25 cellular contexts compared by ENCODE assay signal in genomic region chr5:115271295-115272060, GRCh38. TPM values are rescaled to one million over a fixed set of nuclear protein-coding genes. Genes with fewer than 3 reads are reported as not detected.
DNase-seq lines count a peak whose midpoint lies in the region; ATAC-seq, FAIRE-seq and TF ChIP-seq lines count a peak whose summit lies in the region.
"Had no signal": no experiment of that assay in that cellular context is flagged by ENCODE, and none has a peak within 500 bp of the region (broad histone marks: within the 10 kb centered on the region; RNA-seq: fewer than 3 reads in every experiment).

No MANE protein-coding gene starts in this region.

- no peak for TF ChIP-seq CTCF in OCI-LY1 (IDR thresholded peaks at IDR 0.05; ENCODE audit: low read length)

- ATAC-seq in GM21619 (IDR thresholded peaks at IDR 0.05; ENCODE audit: unreplicated experiment) (peak; percentile 53), HG03045 (IDR thresholded peaks at IDR 0.05; ENCODE audit: unreplicated experiment) (no peak)
- ATAC-seq in naive thymus-derived CD4-positive, alpha-beta T cell: peak; percentile 29
- ATAC-seq: foreskin keratinocyte; naive thymus-derived CD8-positive, alpha-beta T cell; Panc1 had no signal

- H3F3A ChIP-seq in OCI-LY1 (ENCODE audit: insufficient read depth, low read length): no peaks in the 10 kb centered on the region

- DNase-seq in GM18507 (ENCODE audit: extremely low spot score, insufficient read length, low read depth): no peak
- no peak for DNase-seq in naive thymus-derived CD4-positive, alpha-beta T cell
- no peak for DNase-seq in NCI-H82 treated with DMSO at 0.1 percent for 48 hours (lab: John Stamatoyannopoulos, UW; ENCODE audit: unreplicated experiment)
- no peak for DNase-seq in HK-2 (ENCODE audit: unreplicated experiment)
- DNase-seq: activated CD4-positive, alpha-beta T cell treated with anti-CD3 and anti-CD28 coated beads, Interleukin-2, amount 50 U/mL, for 48 hours; activated naive CD4-positive, alpha-beta T cell; caudate nucleus; foreskin keratinocyte; GM23248; hypothalamus; kidney; mammary epithelial cell; naive thymus-derived CD8-positive, alpha-beta T cell; NCI-H1436; NCI-H2171; NCI-H526 treated with DMSO at 0.1 percent for 48 hours; right lobe of liver; SK-N-SH; stimulated activated naive CD4-positive, alpha-beta T cell treated with Interleukin-2 at 50 U/mL for 16 hours; upper lobe of left lung; WERI-Rb-1 had no signal

- no peaks in the 10 kb centered on the region for H3K27me3 ChIP-seq in OCI-LY1 (ENCODE audit: insufficient read depth, low read length)
- no peaks in the 10 kb centered on the region for H3K27me3 ChIP-seq in naive thymus-derived CD4-positive, alpha-beta T cell (ENCODE audit: control insufficient read depth in 2 of 2, insufficient read depth in 2 of 2, low read length in 2 of 2)
- H3K27me3 ChIP-seq: foreskin keratinocyte, right lobe of liver, upper lobe of left lung had no signal

- H3K4me1 Mint-ChIP-seq in naive thymus-derived CD4-positive, alpha-beta T cell: no peaks in the 10 kb centered on the region

- peaks cover 0 to 24% (median 0%) of the 10 kb centered on the region in 5 donors for H3K27me3 Mint-ChIP-seq in naive thymus-derived CD4-positive, alpha-beta T cell
- H3K27me3 Mint-ChIP-seq: naive thymus-derived CD8-positive, alpha-beta T cell had no signal

- H3K36me3 ChIP-seq in OCI-LY1 (ENCODE audit: insufficient read depth, low read length): no peaks in the 10 kb centered on the region
- H3K36me3 ChIP-seq in naive thymus-derived CD4-positive, alpha-beta T cell (ENCODE audit: control insufficient read depth in 2 of 3, insufficient read depth in 3 of 3, low read length in 3 of 3): peaks cover 0 to 3% (median 0%) of the 10 kb centered on the region in 3 experiments
- H3K36me3 ChIP-seq: right lobe of liver, WERI-Rb-1 had no signal

- H3K4me3 Mint-ChIP-seq in naive thymus-derived CD4-positive, alpha-beta T cell: no peak overlapping the region

- H3K36me3 Mint-ChIP-seq in naive thymus-derived CD4-positive, alpha-beta T cell: peaks cover 0 to 29% (median 23%) of the 10 kb centered on the region in 5 donors

- POLR2A ChIA-PET in naive thymus-derived CD4-positive, alpha-beta T cell (lab: Charles Lee): no interaction called here

- H3K27ac ChIP-seq in OCI-LY1 (ENCODE audit: low read depth, low read length, poor library complexity, severe bottlenecking): peak overlapping the region; percentile 61
- H3K27ac ChIP-seq in naive thymus-derived CD4-positive, alpha-beta T cell (ENCODE audit: low read depth, low read length): no peak overlapping the region
- H3K27ac ChIP-seq: foreskin keratinocyte, GM23248, right lobe of liver, WERI-Rb-1 had no signal

- no peaks in the 10 kb centered on the region for H3K9me3 Mint-ChIP-seq in naive thymus-derived CD4-positive, alpha-beta T cell
- H3K9me3 Mint-ChIP-seq: naive thymus-derived CD8-positive, alpha-beta T cell had no signal

- H3K4me3 ChIP-seq in OCI-LY1 (ENCODE audit: low read depth, low read length, poor library complexity, severe bottlenecking): no peak overlapping the region
- no peak overlapping the region for H3K4me3 ChIP-seq in naive thymus-derived CD4-positive, alpha-beta T cell (ENCODE audit: low read length)
- H3K4me3 ChIP-seq: GM23248, right lobe of liver, upper lobe of left lung had no signal

- no peaks in the 10 kb centered on the region for H3K9me3 ChIP-seq in OCI-LY1 (ENCODE audit: low read length)
- H3K9me3 ChIP-seq in naive thymus-derived CD4-positive, alpha-beta T cell (ENCODE audit: control insufficient read depth in 2 of 3, low read length in 3 of 3): no peaks in the 10 kb centered on the region
- H3K9me3 ChIP-seq: right lobe of liver, SK-N-SH, upper lobe of left lung had no signal

- no peaks in the 10 kb centered on the region for H3K79me2 ChIP-seq in OCI-LY1 (ENCODE audit: insufficient read depth, low read length)

- CTCF ChIA-PET in naive thymus-derived CD4-positive, alpha-beta T cell (lab: Charles Lee): no interaction called here

- no peaks in the 10 kb centered on the region for H4K20me1 ChIP-seq in OCI-LY1 (ENCODE audit: insufficient read depth, low read length)

- H3K27ac Mint-ChIP-seq in naive thymus-derived CD4-positive, alpha-beta T cell: no peak overlapping the region

- intact Hi-C loops in naive thymus-derived CD4-positive, alpha-beta T cell (cut with micrococcal nuclease): no loop called here

- peaks cover 25% of the 10 kb centered on the region for H3K4me1 ChIP-seq in OCI-LY1 (ENCODE audit: insufficient read depth, low read length, severe bottlenecking)
- no peaks in the 10 kb centered on the region for H3K4me1 ChIP-seq in naive thymus-derived CD4-positive, alpha-beta T cell (ENCODE audit: control insufficient read depth in 2 of 2, insufficient read depth in 2 of 2, low read length in 2 of 2)
- H3K4me1 ChIP-seq: right lobe of liver, upper lobe of left lung had no signal

- no peak overlapping the region for H2AFZ ChIP-seq in OCI-LY1 (ENCODE audit: low read length)
- H2AFZ ChIP-seq: GM23248 had no signal

- H3K9me2 ChIP-seq in OCI-LY1 (ENCODE audit: low read depth, low read length): no peaks in the 10 kb centered on the region
- H3K9me2 ChIP-seq: SK-N-SH had no signal

- H3K4me2 ChIP-seq in OCI-LY1 (ENCODE audit: low read length): no peak overlapping the region
- H3K4me2 ChIP-seq: SK-N-SH had no signal

- H3K9ac ChIP-seq in OCI-LY1 (ENCODE audit: low read length): no peak overlapping the region
- H3K9ac ChIP-seq: GM23248, SK-N-SH had no signal

- FAIRE-seq in GM18507 (lab: Jason Lieb, UNC): peak; percentile 5
- FAIRE-seq: kidney had no signal

RNA-seq across cellular contexts. Expression of gene PGGT1B, which starts 8.8 kb away (rescaled TPM):
- 10 to 100 TPM; 34.5 to 49.1 (median 41.5) TPM for total RNA-seq in naive thymus-derived CD4-positive, alpha-beta T cell
- polyA plus RNA-seq in naive thymus-derived CD4-positive, alpha-beta T cell: 10 to 100 TPM; 10.3 to 15.7 TPM

RNA-seq across cellular contexts. Expression of gene CCDC112, which starts 25.0 kb away (rescaled TPM):
- total RNA-seq in naive thymus-derived CD4-positive, alpha-beta T cell: 1 to 10 TPM in 4 of 5 experiments, under 1 TPM in 1; 0.51 to 8.5 (median 3.9) TPM
- polyA plus RNA-seq in naive thymus-derived CD4-positive, alpha-beta T cell: 1 to 10 TPM; 2.7 to 3.6 TPM
